In genomic region chr5:151420127-151420526, GRCh38 we compare ENCODE assay signal across 24 cellular contexts.
"Had no signal": no experiment of that assay in that cellular context is flagged by ENCODE, and none has a peak within 500 bp of the region (broad histone marks: within the 10 kb centered on the region; RNA-seq: fewer than 3 reads in every experiment).

No MANE protein-coding gene starts in this region.

- DNase-seq: colonic mucosa; cortex of kidney; dermis blood vessel endothelial cell; dorsolateral prefrontal cortex; effector CD4-positive, alpha-beta T cell; effector CD8-positive, alpha-beta T cell; effector memory CD4-positive, alpha-beta T cell; effector memory CD8-positive, alpha-beta T cell; endodermal cell; erythroblast; esophagus squamous epithelium; foreskin fibroblast; foreskin keratinocyte; foreskin melanocyte; gastrocnemius medialis; glutamatergic neuron; head of caudate nucleus; heart left ventricle; heart right ventricle had no signal

- H3K27ac ChIP-seq: colonic mucosa, coronary artery, dorsolateral prefrontal cortex, epithelial cell of prostate, esophagus muscularis mucosa, esophagus squamous epithelium, foreskin keratinocyte, gastroesophageal sphincter, heart left ventricle, heart right ventricle had no signal

- H3K4me3 ChIP-seq: colonic mucosa, coronary artery, dorsolateral prefrontal cortex, esophagus muscularis mucosa, esophagus squamous epithelium, gastrocnemius medialis, gastroesophageal sphincter, heart left ventricle, heart right ventricle had no signal

- H3K9me3 ChIP-seq: colonic mucosa, gastrocnemius medialis had no signal

- H3K27me3 ChIP-seq: colonic mucosa, dorsolateral prefrontal cortex, esophagus muscularis mucosa, gastrocnemius medialis, gastroesophageal sphincter had no signal

- ATAC-seq: effector memory CD8-positive, alpha-beta T cell; esophagus mucosa; foreskin keratinocyte; gastrocnemius medialis; gastroesophageal sphincter; heart left ventricle; heart right ventricle had no signal

- H3K4me1 ChIP-seq: colonic mucosa, esophagus muscularis mucosa, esophagus squamous epithelium, foreskin keratinocyte, gastroesophageal sphincter, heart left ventricle, heart right ventricle had no signal

- H3K36me3 ChIP-seq: colonic mucosa, esophagus muscularis mucosa, esophagus squamous epithelium, gastrocnemius medialis, gastroesophageal sphincter, heart left ventricle, heart right ventricle had no signal
